ENCODE assay signal across 13 cellular contexts in genomic region chr5:149174847-149175234, GRCh38. TPM values are rescaled to one million over a fixed set of nuclear protein-coding genes. Genes with fewer than 3 reads are reported as not detected.
DNase-seq lines count a peak whose midpoint lies in the region; ATAC-seq, FAIRE-seq and TF ChIP-seq lines count a peak whose summit lies in the region.
"Had no signal": no experiment of that assay in that cellular context is flagged by ENCODE, and none has a peak within 500 bp of the region (broad histone marks: within the 10 kb centered on the region; RNA-seq: fewer than 3 reads in every experiment).

No MANE protein-coding gene starts in this region.

- H3K4me3 ChIP-seq in skeletal muscle tissue (ENCODE audit: low read length in 3 of 3), result no peak overlapping the region
- H3K4me3 ChIP-seq in MM.1S (ENCODE audit: low read length), result no peak overlapping the region
- H3K4me3 ChIP-seq in neuronal stem cell (ENCODE audit: low read length in 2 of 2), result no peak overlapping the region
- H3K4me3 ChIP-seq in pancreas, result no peak overlapping the region

- H3K14ac ChIP-seq in neuronal stem cell (ENCODE audit: low read length), result no peak overlapping the region

- no peak overlapping the region for H2BK15ac ChIP-seq in neuronal stem cell (ENCODE audit: low read length)

- H3K18ac ChIP-seq in neuronal stem cell (ENCODE audit: low read length), result no peak overlapping the region

- H2BK12ac ChIP-seq in neuronal stem cell (ENCODE audit: low read length), result no peak overlapping the region

- H3K4me1 ChIP-seq in skeletal muscle tissue (ENCODE audit: control insufficient read depth in 3 of 3, insufficient read depth in 3 of 3, low read length in 3 of 3), result peaks cover 40 to 50% (median 49%) of the 10 kb centered on the region in 3 donors
- H3K4me1 ChIP-seq in MM.1S (ENCODE audit: low read length), result no peaks in the 10 kb centered on the region
- no peaks in the 10 kb centered on the region for H3K4me1 ChIP-seq in neuronal stem cell (ENCODE audit: control insufficient read depth in 2 of 2, insufficient read depth in 1 of 2, low read depth in 1 of 2, low read length in 2 of 2)
- no peaks in the 10 kb centered on the region for H3K4me1 ChIP-seq in pancreas

- no CpG with 5 or more reads among the region's 3 CpGs for WGBS in neuronal stem cell (ENCODE audit: extremely low coverage in 2 of 2, insufficient read length in 2 of 2, insufficient replicate concordance in 1 of 2), 2 donors
- 77 to 92% methylated on average over 3 of the region's 3 CpGs for WGBS in pancreas, 2 donors

- no peak overlapping the region for H2AK5ac ChIP-seq in neuronal stem cell (ENCODE audit: low read depth, low read length)

- no peak for TF ChIP-seq CTCF in MM.1S (IDR thresholded peaks at IDR 0.05; ENCODE audit: low read length)
- no peak for TF ChIP-seq CTCF in pancreas (IDR thresholded peaks at IDR 0.05)

- H2BK120ac ChIP-seq in neuronal stem cell (ENCODE audit: low read depth, low read length), result no peak overlapping the region

- no peaks in the 10 kb centered on the region for H3K9me3 ChIP-seq in skeletal muscle tissue (ENCODE audit: control insufficient read depth in 3 of 3, low read length in 3 of 3)
- H3K9me3 ChIP-seq in MM.1S (replicated peaks; ENCODE audit: insufficient read depth, low read length), result no peaks in the 10 kb centered on the region
- no peaks in the 10 kb centered on the region for H3K9me3 ChIP-seq in neuronal stem cell (replicated peaks in 1 of 2; ENCODE audit: control insufficient read depth in 2 of 2, insufficient read depth in 1 of 2, low read depth in 1 of 2, low read length in 2 of 2)
- no peaks in the 10 kb centered on the region for H3K9me3 ChIP-seq in pancreas

- H3K27me3 ChIP-seq in skeletal muscle tissue (ENCODE audit: control insufficient read depth in 3 of 3, insufficient read depth in 3 of 3, low read length in 3 of 3), result no peaks in the 10 kb centered on the region
- no peaks in the 10 kb centered on the region for H3K27me3 ChIP-seq in MM.1S (replicated peaks; ENCODE audit: insufficient read depth, low read length)
- no peaks in the 10 kb centered on the region for H3K27me3 ChIP-seq in neuronal stem cell (ENCODE audit: control insufficient read depth in 3 of 3, insufficient read depth in 3 of 3, low read depth in 1 of 3, low read length in 3 of 3)
- H3K27me3 ChIP-seq in pancreas, result no peaks in the 10 kb centered on the region

- H4K91ac ChIP-seq in neuronal stem cell (ENCODE audit: low read depth, low read length, poor library complexity), result no peak overlapping the region

- DNase-seq in EH (ENCODE audit: low read depth) (peak; percentile 48), RPMI7951 (ENCODE audit: low read depth) (peak; percentile 63), foreskin melanocyte (peak; percentile 91), MM.1S (no peak), neuronal stem cell (ENCODE audit: low spot score) (no peak), pancreas (no peak)
- DNase-seq: activated naive CD8-positive, alpha-beta T cell treated with anti-CD3 and anti-CD28 coated beads for 36 hours; DND-41; NCI-H1048; NCI-H2227 treated with DMSO at 0.1 percent for 48 hours had no signal

- H3F3A ChIP-seq in MM.1S (ENCODE audit: insufficient read depth, low read length), result no peaks in the 10 kb centered on the region

- H3K79me1 ChIP-seq in neuronal stem cell (ENCODE audit: low read depth, low read length), result no peaks in the 10 kb centered on the region

- ATAC-seq in HG03469 (IDR thresholded peaks at IDR 0.05; ENCODE audit: unreplicated experiment) (no peak), pancreas (no peak)

- H4K20me1 ChIP-seq in MM.1S (ENCODE audit: insufficient read depth, low read length), result no peaks in the 10 kb centered on the region

- H3K9ac ChIP-seq in skeletal muscle tissue (ENCODE audit: low read depth in 1 of 3, low read length in 3 of 3) (no peak overlapping the region), MM.1S (ENCODE audit: low read length) (no peak overlapping the region), neuronal stem cell (ENCODE audit: low read depth, low read length, poor library complexity) (no peak overlapping the region)

- H3K79me2 ChIP-seq in MM.1S (ENCODE audit: low read length), result no peaks in the 10 kb centered on the region

- H3K36me3 ChIP-seq in skeletal muscle tissue (ENCODE audit: control insufficient read depth in 3 of 3, insufficient read depth in 3 of 3, low read length in 3 of 3), result no peaks in the 10 kb centered on the region
- H3K36me3 ChIP-seq in MM.1S (replicated peaks; ENCODE audit: insufficient read depth, low read length), result no peaks in the 10 kb centered on the region
- no peaks in the 10 kb centered on the region for H3K36me3 ChIP-seq in neuronal stem cell (replicated peaks in 1 of 2; ENCODE audit: control insufficient read depth in 2 of 2, insufficient read depth in 2 of 2, low read length in 2 of 2)
- no peaks in the 10 kb centered on the region for H3K36me3 ChIP-seq in pancreas

- intact Hi-C loops in pancreas (cut with DNase I), result no loop called here

- no peak overlapping the region for H2AFZ ChIP-seq in MM.1S (ENCODE audit: low read length)
- H2AFZ ChIP-seq in neuronal stem cell (ENCODE audit: low read length), result no peak overlapping the region

- no peak overlapping the region for H3K23ac ChIP-seq in neuronal stem cell (ENCODE audit: low read depth, low read length, poor library complexity)

- H3K4ac ChIP-seq in neuronal stem cell (ENCODE audit: low read length), result no peak overlapping the region

- H4K8ac ChIP-seq in neuronal stem cell (ENCODE audit: low read depth, low read length), result no peak overlapping the region

- no peak overlapping the region for H2BK5ac ChIP-seq in neuronal stem cell (ENCODE audit: low read length)

- H3K27ac ChIP-seq in skeletal muscle tissue (ENCODE audit: low read depth, low read length), result peak overlapping the region; percentile 72
- H3K27ac ChIP-seq in MM.1S (ENCODE audit: low read length), result no peak overlapping the region
- no peak overlapping the region for H3K27ac ChIP-seq in neuronal stem cell (replicated peaks; ENCODE audit: low read length)
- H3K27ac ChIP-seq in pancreas, result peak overlapping the region in 1 of 4 donors; percentile 2

- no peak for FAIRE-seq in pancreas (lab: Jason Lieb, UNC)

- no peaks in the 10 kb centered on the region for H3K9me2 ChIP-seq in MM.1S (replicated peaks; ENCODE audit: insufficient read depth, low read length)

- no peak overlapping the region for H3K4me2 ChIP-seq in MM.1S (ENCODE audit: low read depth, low read length)
- H3K4me2 ChIP-seq in neuronal stem cell (ENCODE audit: insufficient read depth, low read length, poor library complexity, severe bottlenecking), result no peak overlapping the region

RNA-seq across cellular contexts. Expression of gene ABLIM3, which starts 33.5 kb away (rescaled TPM):
- 19.1 and 25.1 TPM in 2 replicates for total RNA-seq in RPMI7951 (2014; rRNA removed; shearing (Covaris generic))
- 15.1 TPM for total RNA-seq in skeletal muscle tissue
- polyA plus RNA-seq in neuronal stem cell (2013, experiment 1 of 2), result 0.14 TPM
- polyA plus RNA-seq in neuronal stem cell (2013, experiment 2 of 2), result 0.18 TPM
- 1 to 10 TPM; 1.3 to 4.1 (median 2.1) TPM for total RNA-seq in pancreas
- polyA plus RNA-seq in pancreas, result 1 to 10 TPM; 2.7 to 8.1 TPM
- total RNA-seq: activated naive CD8-positive, alpha-beta T cell treated with anti-CD3 and anti-CD28 coated beads for 36 hours; T-helper 1 cell treated with Interleukin-12 subunit alpha and Interleukin-12 subunit beta and Interleukin-4 antibody, amounts not matched to agents 30 ng/mL and 1 ng/mL, for 36 hours had no signal

Comparison
In these comparisons a context has a peak if more than half of its experiments do, and no peak if none do; other contexts are left out.
1. DNase-seq: peak in EH (single experiment), RPMI7951 (single experiment) and foreskin melanocyte (single experiment); none in MM.1S (single experiment), neuronal stem cell (single experiment) and pancreas (0 of 6).